ENCODE assay signal across 25 cellular contexts in the genomic region with DNA sequence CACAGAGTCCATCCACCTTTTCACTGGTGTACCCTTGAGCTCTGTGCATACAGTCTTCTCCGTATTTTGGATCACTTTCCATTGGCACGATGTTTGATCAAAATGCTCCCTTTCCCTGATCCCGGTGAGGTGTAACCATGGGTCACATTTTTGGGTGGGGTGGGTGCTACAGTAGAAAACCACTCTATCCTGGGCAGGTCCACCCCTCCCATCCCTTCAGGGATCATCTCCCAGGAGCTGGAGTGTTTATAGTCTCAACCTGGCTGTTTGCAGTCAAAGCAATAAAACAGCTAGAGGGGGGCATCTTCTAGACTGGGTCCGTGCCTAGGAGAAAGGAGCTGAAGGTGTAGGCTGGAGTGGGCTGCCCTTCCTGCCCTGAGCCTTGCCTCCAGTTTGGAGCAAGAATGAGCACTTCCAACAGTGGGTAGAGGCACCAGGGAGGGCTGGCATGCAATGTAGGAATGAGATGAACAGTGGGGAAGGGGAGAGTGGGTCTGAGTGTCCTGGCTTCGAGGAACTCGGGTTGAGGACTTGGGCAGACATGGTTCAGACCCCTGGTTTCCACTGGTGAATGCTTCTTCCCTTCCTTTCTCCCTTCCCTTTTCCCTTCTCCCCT. TPM values are rescaled to one million over a fixed set of nuclear protein-coding genes. Genes with fewer than 3 reads are reported as not detected.
DNase-seq lines count a peak whose midpoint lies in the region; ATAC-seq and TF ChIP-seq lines count a peak whose summit lies in the region.
"Had no signal": no experiment of that assay in that cellular context is flagged by ENCODE, and none has a peak within 500 bp of the region (broad histone marks: within the 10 kb centered on the region; RNA-seq: fewer than 3 reads in every experiment).

No MANE protein-coding gene starts in this region.

- intact Hi-C loops in left ventricle myocardium inferior (cut with micrococcal nuclease), result no loop called here
- intact Hi-C loops in naive thymus-derived CD4-positive, alpha-beta T cell (cut with micrococcal nuclease), result no loop called here

- no peak for ATAC-seq in naive thymus-derived CD4-positive, alpha-beta T cell
- ATAC-seq in HG02763 (IDR thresholded peaks at IDR 0.05; ENCODE audit: unreplicated experiment), result no peak
- no peak for ATAC-seq in GM18870 (IDR thresholded peaks at IDR 0.05; ENCODE audit: unreplicated experiment)
- ATAC-seq: A549; HCT116; naive thymus-derived CD8-positive, alpha-beta T cell had no signal

- H3K27me3 Mint-ChIP-seq in naive thymus-derived CD4-positive, alpha-beta T cell, result no peaks in the 10 kb centered on the region
- H3K27me3 Mint-ChIP-seq: naive thymus-derived CD8-positive, alpha-beta T cell; T-cell had no signal

- no peak for TF ChIP-seq CTCF in right atrium auricular region (IDR thresholded peaks at IDR 0.05)
- TF ChIP-seq CTCF in left ventricle myocardium inferior (IDR thresholded peaks at IDR 0.05; ENCODE audit: borderline replicate concordance), result no peak
- TF ChIP-seq CTCF in brain microvascular endothelial cell (IDR thresholded peaks at IDR 0.05; ENCODE audit: low read depth, low read length, missing control alignments), result no peak

- H3K36me3 Mint-ChIP-seq in naive thymus-derived CD4-positive, alpha-beta T cell, result peaks cover 23 to 63% (median 28%) of the 10 kb centered on the region in 5 donors

- no peaks in the 10 kb centered on the region for H3K4me1 ChIP-seq in right atrium auricular region
- H3K4me1 ChIP-seq in left ventricle myocardium inferior, result no peaks in the 10 kb centered on the region
- H3K4me1 ChIP-seq in naive thymus-derived CD4-positive, alpha-beta T cell (ENCODE audit: control insufficient read depth in 2 of 2, insufficient read depth in 2 of 2, low read length in 2 of 2), result no peaks in the 10 kb centered on the region
- H3K4me1 ChIP-seq: A549, pancreas, SJSA1 had no signal

- DNase-seq in right atrium auricular region (ENCODE audit: low spot score) (peak; percentile 38), left ventricle myocardium inferior (no peak), inferior parietal cortex (ENCODE audit: extremely low spot score) (no peak), brain microvascular endothelial cell (no peak)
- no peak for DNase-seq in naive thymus-derived CD4-positive, alpha-beta T cell
- DNase-seq: activated CD4-positive, alpha-beta T cell treated with anti-CD3 and anti-CD28 coated beads for 1 hour; activated naive CD4-positive, alpha-beta T cell treated with Interleukin-2 at 50 U/mL for 16 hours; activated T-cell treated with anti-CD3 and anti-CD28 coated beads, Interleukin-2, amount 50 U/mL, for 48 hours; glutamatergic neuron; left cardiac atrium; naive thymus-derived CD8-positive, alpha-beta T cell; NCI-H1694; NCI-H526 treated with DMSO at 0.1 percent for 48 hours; pancreas; stimulated activated CD4-positive, alpha-beta T cell treated with anti-CD3 and anti-CD28 coated beads, Interleukin-4, amount 100 ng/mL, for 24 hours; stomach; T-cell had no signal

- peaks cover 0 to 4% (median 0%) of the 10 kb centered on the region in 7 donors for H3K4me1 Mint-ChIP-seq in naive thymus-derived CD4-positive, alpha-beta T cell

- in situ Hi-C loops in brain microvascular endothelial cell (cut with HindIII; ENCODE audit: low pct_ligation_motif_present, low sequenced_read_pairs), result no loop called here

- H3K27me3 ChIP-seq in right atrium auricular region, result no peaks in the 10 kb centered on the region
- no peaks in the 10 kb centered on the region for H3K27me3 ChIP-seq in left ventricle myocardium inferior (ENCODE audit: low read depth)
- H3K27me3 ChIP-seq in naive thymus-derived CD4-positive, alpha-beta T cell (ENCODE audit: control insufficient read depth in 2 of 2, insufficient read depth in 2 of 2, low read length in 2 of 2), result no peaks in the 10 kb centered on the region
- no peaks in the 10 kb centered on the region for H3K27me3 ChIP-seq in brain microvascular endothelial cell (replicated peaks)
- H3K27me3 ChIP-seq: cardiac muscle cell, pancreas, SJSA1, stomach, tibial nerve had no signal

- H3K27ac ChIP-seq in right atrium auricular region (no peak overlapping the region), left ventricle myocardium inferior (replicated peaks) (no peak overlapping the region), cingulate gyrus (ENCODE audit: low read depth, low read length) (peak overlapping the region; percentile 43), brain microvascular endothelial cell (no peak overlapping the region)
- H3K27ac ChIP-seq in naive thymus-derived CD4-positive, alpha-beta T cell (ENCODE audit: low read depth, low read length), result no peak overlapping the region
- H3K27ac ChIP-seq: A549, cardiac muscle cell, SJSA1 had no signal

- H3K4me3 Mint-ChIP-seq in naive thymus-derived CD4-positive, alpha-beta T cell, result no peak overlapping the region
- H3K4me3 Mint-ChIP-seq: T-cell had no signal

- CTCF ChIA-PET in naive thymus-derived CD4-positive, alpha-beta T cell (lab: Charles Lee), result no interaction called here

- no peaks in the 10 kb centered on the region for H3K36me3 ChIP-seq in right atrium auricular region
- H3K36me3 ChIP-seq in left ventricle myocardium inferior, result peaks cover 8% of the 10 kb centered on the region
- H3K36me3 ChIP-seq in naive thymus-derived CD4-positive, alpha-beta T cell (ENCODE audit: control insufficient read depth in 2 of 3, insufficient read depth in 3 of 3, low read length in 3 of 3), result peaks cover 4 to 87% (median 12%) of the 10 kb centered on the region in 3 experiments
- H3K36me3 ChIP-seq in brain microvascular endothelial cell (replicated peaks), result peaks cover 6% of the 10 kb centered on the region
- H3K36me3 ChIP-seq: cardiac muscle cell, pancreas, SJSA1 had no signal

- peak overlapping the region in 5 of 9 donors; percentile 5 to 83 (median 74) for H3K27ac Mint-ChIP-seq in naive thymus-derived CD4-positive, alpha-beta T cell

- POLR2A ChIA-PET in naive thymus-derived CD4-positive, alpha-beta T cell (lab: Charles Lee), result no interaction called here

- H3K4me3 ChIP-seq in right atrium auricular region (no peak overlapping the region), left ventricle myocardium inferior (no peak overlapping the region), brain microvascular endothelial cell (ENCODE audit: low read depth, low read length) (no peak overlapping the region)
- H3K4me3 ChIP-seq in naive thymus-derived CD4-positive, alpha-beta T cell (ENCODE audit: low read length), result no peak overlapping the region
- H3K4me3 ChIP-seq: A549, cardiac muscle cell, pancreas, SJSA1, stomach, tibial nerve had no signal

- H3K9me3 ChIP-seq in right atrium auricular region (no peaks in the 10 kb centered on the region), left ventricle myocardium inferior (replicated peaks) (no peaks in the 10 kb centered on the region)
- H3K9me3 ChIP-seq in naive thymus-derived CD4-positive, alpha-beta T cell (ENCODE audit: control insufficient read depth in 2 of 3, low read length in 3 of 3), result no peaks in the 10 kb centered on the region
- H3K9me3 ChIP-seq: A549, pancreas, SJSA1, stomach, tibial nerve had no signal

- no peaks in the 10 kb centered on the region for H3K9me3 Mint-ChIP-seq in naive thymus-derived CD4-positive, alpha-beta T cell
- H3K9me3 Mint-ChIP-seq: naive thymus-derived CD8-positive, alpha-beta T cell; T-cell had no signal

RNA-seq across cellular contexts. Expression of gene RNF141, which starts 38.8 kb away (rescaled TPM):
- 10 to 100 TPM; 22.9 to 29.8 TPM for total RNA-seq in right atrium auricular region
- total RNA-seq in left ventricle myocardium inferior, result 39.2 TPM
- total RNA-seq in naive thymus-derived CD4-positive, alpha-beta T cell, result 10 to 100 TPM; 11.9 to 22.7 (median 17.3) TPM
- 10 to 100 TPM; 15.5 to 26.6 TPM for polyA plus RNA-seq in naive thymus-derived CD4-positive, alpha-beta T cell

RNA-seq across cellular contexts. Expression of gene AMPD3, which starts 47.1 kb away (rescaled TPM):
- total RNA-seq in right atrium auricular region (1 to 10 TPM; 2.8 to 5.3 TPM), left ventricle myocardium inferior (3.4 TPM)
- total RNA-seq in naive thymus-derived CD4-positive, alpha-beta T cell, result 10 to 100 TPM; 23.9 to 35.1 (median 30.4) TPM
- 10 to 100 TPM; 12.9 to 17.8 TPM for polyA plus RNA-seq in naive thymus-derived CD4-positive, alpha-beta T cell
